8 cellular contexts compared by ENCODE assay signal in the genomic region with DNA sequence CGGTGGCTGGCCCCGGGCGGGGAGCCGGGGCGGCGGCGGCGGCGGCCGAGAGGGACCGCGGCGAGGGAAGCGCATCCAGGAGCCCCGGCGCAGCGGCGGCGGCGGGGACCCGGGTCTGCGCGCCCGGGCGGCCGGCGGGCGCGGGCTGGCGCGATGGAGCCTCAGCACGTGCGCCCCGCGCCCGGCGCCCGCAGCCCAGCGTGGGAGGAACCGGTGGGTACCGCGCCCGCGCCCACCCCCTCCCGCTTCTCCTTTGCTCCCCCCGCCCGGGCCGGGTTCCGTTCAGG. TPM values are rescaled to one million over a fixed set of nuclear protein-coding genes. Genes with fewer than 3 reads are reported as not detected.
DNase-seq lines count a peak whose midpoint lies in the region; ATAC-seq and TF ChIP-seq lines count a peak whose summit lies in the region.

No MANE protein-coding gene starts in this region.

- H3K36me3 ChIP-seq in GM06990 (ENCODE audit: control insufficient read depth, insufficient read depth, low read length) (no peaks in the 10 kb centered on the region), KMS-11 (ENCODE audit: insufficient read depth) (no peaks in the 10 kb centered on the region), parathyroid adenoma (ENCODE audit: control insufficient read depth, insufficient read depth, low read length) (no peaks in the 10 kb centered on the region)

- peaks cover 48% of the 10 kb centered on the region for H3K79me2 ChIP-seq in KMS-11 (ENCODE audit: insufficient read depth, low read depth)
- no peaks in the 10 kb centered on the region for H3K79me2 ChIP-seq in parathyroid adenoma

- H3K27me3 ChIP-seq in GM06990 (replicated peaks; ENCODE audit: control insufficient read depth, insufficient read depth, low read length) (no peaks in the 10 kb centered on the region), KMS-11 (ENCODE audit: insufficient read depth, low read depth) (no peaks in the 10 kb centered on the region), parathyroid adenoma (ENCODE audit: control insufficient read depth, insufficient read depth, low read length) (no peaks in the 10 kb centered on the region)

- peaks cover 46% of the 10 kb centered on the region for H3K4me1 ChIP-seq in KMS-11 (ENCODE audit: low read depth, poor library complexity, severe bottlenecking)
- no peaks in the 10 kb centered on the region for H3K4me1 ChIP-seq in parathyroid adenoma

- no peak overlapping the region for H3K27ac Mint-ChIP-seq in effector memory CD8-positive, alpha-beta T cell

- H3K4me2 ChIP-seq in KMS-11 (no peak overlapping the region), parathyroid adenoma (ENCODE audit: low read length) (peak overlapping the region; percentile 94)

- H3K4me1 Mint-ChIP-seq in effector memory CD8-positive, alpha-beta T cell (ENCODE audit: low read depth in 2 of 2): peaks cover 13 to 17% of the 10 kb centered on the region in 2 donors

- peak overlapping the region; percentile 87 to 92 for H3K4me3 Mint-ChIP-seq in effector memory CD8-positive, alpha-beta T cell

- no peak for TF ChIP-seq CTCF in GM06990 (IDR thresholded peaks at IDR 0.05; ENCODE audit: insufficient read depth, low read length, poor library complexity, severe bottlenecking)
- no peak for TF ChIP-seq CTCF in KMS-11 (conservative IDR thresholded peaks at IDR 0.05; ENCODE audit: low read depth, low read length)
- no peak for TF ChIP-seq CTCF in parathyroid adenoma (IDR thresholded peaks at IDR 0.05)

- H3K9me3 Mint-ChIP-seq in effector memory CD8-positive, alpha-beta T cell: no peaks in the 10 kb centered on the region

- peak overlapping the region; percentile 18; the same call in 1 of the 2 replicates for H2AFZ ChIP-seq in KMS-11 (ENCODE audit: low read depth)
- H2AFZ ChIP-seq in parathyroid adenoma: peak overlapping the region; percentile 83

- no peak for DNase-seq in GM06990 (ENCODE audit: extremely low read depth, insufficient read length)
- peak in 1 of 3 experiments; percentile 8 for DNase-seq in effector memory CD8-positive, alpha-beta T cell
- DNase-seq in occipital lobe (lab: John Stamatoyannopoulos, UW): no peak
- DNase-seq in NCI-H446 (lab: John Stamatoyannopoulos, UW): no peak
- DNase-seq in SK-N-DZ (ENCODE audit: low spot score): no peak

- H3K9me3 ChIP-seq in parathyroid adenoma (ENCODE audit: control insufficient read depth, low read length): no peaks in the 10 kb centered on the region

- H3K4me3 ChIP-seq in GM06990 (replicated peaks; ENCODE audit: low read depth, low read length) (peak overlapping the region; percentile 87), KMS-11 (IDR thresholded peaks at IDR 0.05; ENCODE audit: insufficient read depth, low read depth, low read length) (no peak overlapping the region), parathyroid adenoma (ENCODE audit: low read depth, low read length) (peak overlapping the region; percentile 65)

- H3K27ac ChIP-seq in KMS-11: peak overlapping the region; percentile 70
- H3K27ac ChIP-seq in parathyroid adenoma: no peak overlapping the region

- peaks cover 13% of the 10 kb centered on the region for H3K36me3 Mint-ChIP-seq in effector memory CD8-positive, alpha-beta T cell (ENCODE audit: insufficient read depth)

- no peaks in the 10 kb centered on the region for H3K27me3 Mint-ChIP-seq in effector memory CD8-positive, alpha-beta T cell

- no peak for ATAC-seq in effector memory CD8-positive, alpha-beta T cell (replicated peaks)
- no peak for ATAC-seq in HG03045 (IDR thresholded peaks at IDR 0.05; ENCODE audit: unreplicated experiment)

- no peaks in the 10 kb centered on the region for H4K20me1 ChIP-seq in KMS-11 (ENCODE audit: insufficient read depth)

- peak overlapping the region; percentile 76 for H3K9ac ChIP-seq in KMS-11
- no peak overlapping the region for H3K9ac ChIP-seq in parathyroid adenoma

RNA-seq across cellular contexts. Expression of gene DGKH, which starts 7.8 kb away (rescaled TPM):
- total RNA-seq in occipital lobe: 20.0 TPM
- polyA plus RNA-seq in SK-N-DZ (2014; cell fraction: cytosol; rRNA removed): 5.8 and 6.9 TPM in 2 replicates
- polyA plus RNA-seq in SK-N-DZ (2014; cell fraction: nucleus; rRNA removed): 10.0 and 10.7 TPM in 2 replicates
